In the genomic region with DNA sequence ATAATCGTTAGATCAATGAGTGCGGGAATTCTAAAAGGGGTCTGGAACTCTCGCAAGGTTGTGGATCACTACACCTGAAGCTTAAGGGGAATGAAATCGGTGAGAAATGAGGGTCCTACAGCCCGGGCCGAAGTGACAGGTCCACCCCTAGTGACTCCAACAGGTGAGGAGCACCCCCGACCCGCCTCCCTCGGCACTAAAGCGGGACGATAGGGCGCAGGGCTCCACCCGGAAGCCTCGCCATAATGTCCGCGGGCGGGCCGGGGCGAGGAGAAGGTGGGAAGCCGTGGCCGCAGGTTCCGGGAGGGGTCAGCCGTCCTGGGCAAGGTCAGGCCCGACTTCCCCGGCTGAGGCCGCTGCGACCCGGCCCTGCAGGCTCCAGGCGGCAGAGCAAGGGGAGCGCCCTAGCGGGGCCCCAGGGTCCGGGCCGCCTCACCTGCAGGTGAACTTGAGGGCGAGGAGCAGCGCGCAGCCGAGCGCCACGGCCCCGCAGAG, we compare ENCODE assay signal across 8 cellular contexts. TPM values are rescaled to one million over a fixed set of nuclear protein-coding genes. Genes with fewer than 3 reads are reported as not detected.
DNase-seq lines count a peak whose midpoint lies in the region; ATAC-seq and TF ChIP-seq lines count a peak whose summit lies in the region.

No MANE protein-coding gene starts in this region.

- H3K4me1 Mint-ChIP-seq in MCF 10A (ENCODE audit: insufficient read depth, unreplicated experiment): peaks cover 31% of the 10 kb centered on the region

- ATAC-seq in HG03095 (IDR thresholded peaks at IDR 0.05; ENCODE audit: unreplicated experiment) (peak; percentile 14), left colon (peak; percentile 51)

- POLR2A ChIA-PET in MCF 10A (lab: Yijun Ruan, JAX): interaction anchor here (0.6 to 7.5 kb wide), 33 partner anchors 8 to 379 kb away, joined by 3 to 73 read pairs (median 4); partner anchors contain the start of genes GSPT1, RSL1D1 and ZC3H7A

- H3K9me3 Mint-ChIP-seq in MCF 10A (ENCODE audit: unreplicated experiment): no peaks in the 10 kb centered on the region

- H3K9ac ChIP-seq in SU-DHL-6 (ENCODE audit: low read length): peak overlapping the region; percentile 91

- H3K27ac ChIP-seq in SU-DHL-6 (ENCODE audit: low read depth, low read length): peak overlapping the region; percentile 79

- H2AFZ ChIP-seq in SU-DHL-6 (ENCODE audit: low read depth, low read length, severe bottlenecking): peak overlapping the region; percentile 23

- H4K20me1 ChIP-seq in SU-DHL-6 (ENCODE audit: low read depth, low read length): no peaks in the 10 kb centered on the region; the same call in 1 of the 2 replicates

- peak overlapping the region; percentile 94 for H3K27ac Mint-ChIP-seq in MCF 10A (ENCODE audit: low read depth, unreplicated experiment)

- DNase-seq in activated effector memory CD4-positive, alpha-beta T cell treated with anti-CD3 and anti-CD28 coated beads, Interleukin-2, amount 50 U/mL, for 16 hours: peak; percentile 85
- no peak for DNase-seq in activated effector memory CD4-positive, alpha-beta T cell treated with Interleukin-2 at 50 U/mL for 16 hours
- DNase-seq in MCF 10A (ENCODE audit: unreplicated experiment) (peak; percentile 38), left colon (peak; percentile 63 to 76), GF-D8 (lab: John Stamatoyannopoulos, UW) (no peak)
- peak; percentile 17 for DNase-seq in stimulated activated CD8-positive, alpha-beta memory T cell treated with anti-CD3 and anti-CD28 coated beads, Interleukin-15, amount 100 ng/mL, for 1 hour (ENCODE audit: low read depth)

- intact Hi-C loops in MCF 10A (cut with micrococcal nuclease): loop anchor here (5.0 kb wide), 2 partner anchors 55 to 325 kb away; partner anchors contain the start of gene ZC3H7A
- intact Hi-C loops in left colon (cut with DNase I, micrococcal nuclease): no loop called here

- peak overlapping the region; percentile 76 for H3K4me2 ChIP-seq in SU-DHL-6 (ENCODE audit: low read depth, low read length, poor library complexity, severe bottlenecking)

- H3K36me3 Mint-ChIP-seq in MCF 10A (ENCODE audit: insufficient read depth, unreplicated experiment): peaks cover 26% of the 10 kb centered on the region

- TF ChIP-seq CTCF in SU-DHL-6 (IDR thresholded peaks at IDR 0.05; ENCODE audit: insufficient read depth, low read length, poor library complexity, severe bottlenecking) (no peak), MCF 10A (IDR thresholded peaks at IDR 0.05; ENCODE audit: unreplicated experiment) (no peak)

- no peaks in the 10 kb centered on the region for H3K9me2 ChIP-seq in SU-DHL-6 (replicated peaks; ENCODE audit: insufficient read depth, low read length)

- H3K27me3 ChIP-seq in SU-DHL-6 (ENCODE audit: low read length): no peaks in the 10 kb centered on the region

- no peaks in the 10 kb centered on the region for H3K27me3 Mint-ChIP-seq in MCF 10A (ENCODE audit: insufficient read depth, unreplicated experiment)

- no TSS peak for BruUV-seq in MCF 10A (replicated peaks; lab: Mats Ljungman, UMichigan)

- peak overlapping the region; percentile 86 for H3K4me3 Mint-ChIP-seq in MCF 10A (ENCODE audit: unreplicated experiment)

- peaks cover 2% of the 10 kb centered on the region; the same call in 1 of the 2 replicates for H3K36me3 ChIP-seq in SU-DHL-6 (ENCODE audit: low read length)

- no peaks in the 10 kb centered on the region for H3K9me3 ChIP-seq in SU-DHL-6 (ENCODE audit: insufficient read depth, low read length)

- CTCF ChIA-PET in MCF 10A (lab: Yijun Ruan, JAX): interaction anchor here (0.6 to 2.4 kb wide), 7 partner anchors 11 to 778 kb away, joined by 3 to 13 read pairs (median 4); partner anchors contain the start of gene ZC3H7A

- peak overlapping the region; percentile 87 for H3K4me3 ChIP-seq in SU-DHL-6 (ENCODE audit: insufficient read depth, low read length, poor library complexity, severe bottlenecking)

- H3F3A ChIP-seq in SU-DHL-6 (ENCODE audit: insufficient read depth): peaks cover 23% of the 10 kb centered on the region

- peaks cover 52% of the 10 kb centered on the region for H3K79me2 ChIP-seq in SU-DHL-6 (ENCODE audit: insufficient read depth, low read length)

RNA-seq across cellular contexts. Expression of gene TXNDC11, which starts 0.6 kb away (rescaled TPM):
- 38.2 and 43.7 TPM in 2 replicates for total RNA-seq in MCF 10A (2022)
- 10 to 100 TPM; 67.4 TPM for total RNA-seq in left colon

RNA-seq across cellular contexts. Expression of gene ZC3H7A, which starts 55.0 kb away (rescaled TPM):
- total RNA-seq in MCF 10A (2022) (66.9 and 74.1 TPM in 2 replicates), left colon (10 to 100 TPM; 34.4 to 43.7 TPM)

Comparison
In these comparisons a context has a peak if more than half of its experiments do, and no peak if none do; other contexts are left out.
1. DNase-seq: peak in activated effector memory CD4-positive, alpha-beta T cell treated with anti-CD3 and anti-CD28 coated beads, Interleukin-2, amount 50 U/mL, for 16 hours (single experiment), MCF 10A (single experiment), left colon (2 of 2) and stimulated activated CD8-positive, alpha-beta memory T cell treated with anti-CD3 and anti-CD28 coated beads, Interleukin-15, amount 100 ng/mL, for 1 hour (single experiment); none in activated effector memory CD4-positive, alpha-beta T cell treated with Interleukin-2 at 50 U/mL for 16 hours (single experiment) and GF-D8 (single experiment).